ENCODE assay signal across 8 cellular contexts in the genomic region with DNA sequence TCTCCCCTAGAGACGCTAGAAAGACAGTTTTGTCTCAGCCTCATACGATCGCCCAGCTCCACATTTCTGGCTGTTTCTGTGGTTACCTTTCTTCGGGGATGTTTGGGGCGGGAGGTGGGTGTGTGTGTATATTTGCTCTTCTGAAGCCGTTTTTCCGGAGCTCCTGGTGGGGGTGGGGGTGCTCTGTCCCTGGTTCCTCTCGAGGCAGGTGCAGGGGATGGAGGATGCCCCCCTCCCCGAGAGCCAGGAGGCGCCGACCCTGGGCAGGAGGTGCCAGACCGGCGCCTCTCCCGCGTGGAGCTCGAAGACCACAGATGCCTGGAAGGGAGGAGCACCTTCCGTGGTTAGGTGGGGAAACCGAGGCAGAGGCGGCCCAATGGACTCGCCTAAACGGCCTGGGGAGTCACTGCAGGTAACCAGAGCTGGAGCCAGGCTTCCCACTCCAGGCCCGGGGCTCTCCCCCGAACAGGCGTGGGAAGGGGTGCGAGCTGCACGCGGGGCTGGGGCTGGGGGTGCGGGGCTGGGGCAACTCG. TPM values are rescaled to one million over a fixed set of nuclear protein-coding genes. Genes with fewer than 3 reads are reported as not detected.
DNase-seq lines count a peak whose midpoint lies in the region; ATAC-seq, FAIRE-seq and TF ChIP-seq lines count a peak whose summit lies in the region.

No MANE protein-coding gene starts in this region.

- WGBS in K562 (ENCODE audit: insufficient coverage, low coverage, missing lambda C conversion rate) = 28% methylated on average over 15 of the region's 29 CpGs

- peak overlapping the region; percentile 85 for H3K4me2 ChIP-seq in K562 (ENCODE audit: insufficient read depth, low read length)

- peaks cover 29% of the 10 kb centered on the region for H3K4me1 ChIP-seq in BE2C
- peaks cover 49 to 56% of the 10 kb centered on the region in 2 experiments for H3K4me1 ChIP-seq in K562 (replicated peaks in 1 of 2; ENCODE audit: control insufficient read depth in 2 of 2, insufficient read depth in 2 of 2, low read length in 2 of 2)
- H3K4me1 ChIP-seq in mucosa of descending colon (ENCODE audit: low read depth) = peaks cover 12% of the 10 kb centered on the region

- intact Hi-C loops in K562 (cut with micrococcal nuclease) = loop anchor here (2.0 to 10.0 kb wide), 3 partner anchors 23 to 180 kb away; partner anchors contain the start of gene RRM2
- intact Hi-C loops in mucosa of descending colon (cut with DNase I, micrococcal nuclease) = loop anchor here in 1 of 2 donors (10.0 kb wide), 1 partner anchor 177 kb away; the partner anchor contains the start of gene RRM2

- no peaks in the 10 kb centered on the region for H3K27me3 Mint-ChIP-seq in IgD-negative memory B cell

- in situ Hi-C loops in K562 (cut with MboI) = no loop called here

- TF ChIP-seq EP300 in K562 (IDR thresholded peaks at IDR 0.05; ENCODE audit: low read length) = no peak

- FAIRE-seq in K562 (lab: Jason Lieb, UNC) (no peak), H54 (lab: Jason Lieb, UNC) (no peak)

- H3K27me3 ChIP-seq in BE2C = no peaks in the 10 kb centered on the region
- no peaks in the 10 kb centered on the region for H3K27me3 ChIP-seq in K562 (ENCODE audit: control insufficient read depth in 2 of 2, insufficient read depth in 2 of 2, low read length in 2 of 2)

- BruUV-seq in K562 (replicated peaks; lab: Mats Ljungman, UMichigan) = TSS peak; percentile 76

- peak overlapping the region; percentile 94 for H3K27ac ChIP-seq in K562 (ENCODE audit: extremely low read depth, low read depth, low read length)

- peak overlapping the region; percentile 74 to 98 (median 87) for H3K4me3 Mint-ChIP-seq in IgD-negative memory B cell

- DNase-seq in BE2C (no peak), K562 (ENCODE audit: extremely low read depth in 1 of 4, low spot score in 3 of 4) (peak in 2 of 4 experiments; percentile 52 to 55), mucosa of descending colon (no peak), iPS-NIHi11 (ENCODE audit: low spot score) (no peak), H54 (ENCODE audit: insufficient read length, low spot score) (no peak)

- peak overlapping the region; percentile 78 to 92 for H3K9ac ChIP-seq in K562 (ENCODE audit: insufficient read depth in 1 of 2, low read depth in 2 of 2, low read length in 2 of 2)

- peaks cover 33 to 38% (median 36%) of the 10 kb centered on the region in 3 donors for H3K4me1 Mint-ChIP-seq in IgD-negative memory B cell

- ATAC-seq in K562 = no peak
- no peak for ATAC-seq in mucosa of descending colon
- no peak for ATAC-seq in GM21381 (IDR thresholded peaks at IDR 0.05; ENCODE audit: unreplicated experiment)
- ATAC-seq in GM19463 (IDR thresholded peaks at IDR 0.05; ENCODE audit: unreplicated experiment) = no peak

- no peaks in the 10 kb centered on the region for H3K36me3 ChIP-seq in BE2C
- H3K36me3 ChIP-seq in K562 (ENCODE audit: control insufficient read depth, insufficient read depth, low read length) = no peaks in the 10 kb centered on the region
- no peaks in the 10 kb centered on the region for H3K36me3 ChIP-seq in mucosa of descending colon (ENCODE audit: low read depth)

- POLR2A ChIA-PET in K562 (lab: Yijun Ruan, JAX) = interaction anchor here (0.6 to 1.4 kb wide), 8 partner anchors 14 to 94 kb away, joined by 3 to 5 read pairs (median 3); no protein-coding TSS in a partner anchor

- no peak for TF ChIP-seq RAD21 in K562 (CRISPR knock-in tag; conservative IDR thresholded peaks at IDR 0.05 in 1 of 2, IDR thresholded peaks at IDR 0.05 in 1 of 2)

- H3K9me3 ChIP-seq in BE2C (no peaks in the 10 kb centered on the region), K562 (replicated peaks; ENCODE audit: control insufficient read depth, insufficient read depth, low read depth, low read length) (no peaks in the 10 kb centered on the region), mucosa of descending colon (no peaks in the 10 kb centered on the region)

- peak overlapping the region; percentile 49 for H3K4me3 ChIP-seq in BE2C (ENCODE audit: low read depth, low read length)
- peak overlapping the region; percentile 80 for H3K4me3 ChIP-seq in K562
- H3K4me3 ChIP-seq in mucosa of descending colon = peak overlapping the region; percentile 84

- H3K79me2 ChIP-seq in K562 (ENCODE audit: control insufficient read depth, insufficient read depth, low read length) = peaks cover 42% of the 10 kb centered on the region

- no peaks in the 10 kb centered on the region for H3K9me3 Mint-ChIP-seq in IgD-negative memory B cell

- H3K9me1 ChIP-seq in K562 (ENCODE audit: control insufficient read depth, insufficient read depth, low read length) = peaks cover 3% of the 10 kb centered on the region

- peak overlapping the region in 2 of 3 donors; percentile 46 to 80 for H3K27ac Mint-ChIP-seq in IgD-negative memory B cell

- TF ChIP-seq POLR2A in K562 (conservative IDR thresholded peaks at IDR 0.05) (no peak), H54 (IDR thresholded peaks at IDR 0.05; ENCODE audit: low read depth, low read length) (no peak)

- peak overlapping the region; percentile 82 for H2AFZ ChIP-seq in K562 (ENCODE audit: low read depth, low read length)

- peaks cover 7% of the 10 kb centered on the region; the same call in 1 of the 2 replicates for H4K20me1 ChIP-seq in K562 (replicated peaks; ENCODE audit: control insufficient read depth, insufficient read depth, low read length)

- peaks cover 1% of the 10 kb centered on the region for H3K36me3 Mint-ChIP-seq in IgD-negative memory B cell

- CTCF ChIA-PET in K562 (lab: Yijun Ruan, JAX; ENCODE audit: low intra/inter-chr PET ratio) = interaction anchor here (2.0 kb wide), 1 partner anchor 107 kb away, joined by 5 read pairs; no protein-coding TSS in a partner anchor

- TF ChIP-seq CTCF in BE2C (IDR thresholded peaks at IDR 0.05; ENCODE audit: low read depth, low read length) = no peak
- TF ChIP-seq CTCF in K562 (IDR thresholded peaks at IDR 0.05 in 2 of 3, conservative IDR thresholded peaks at IDR 0.05 in 1 of 3; ENCODE audit: insufficient read depth in 2 of 3, low read depth in 1 of 3, low read length in 3 of 3) = no peak
- TF ChIP-seq CTCF in mucosa of descending colon (IDR thresholded peaks at IDR 0.05) = no peak

TF ChIP-seq in K562, 482 proteins besides CTCF, POLR2A, EP300 and RAD21 (continues in another document):
- no peak for TF ChIP-seq U2AF1 (optimal IDR thresholded peaks at IDR 0.05; ENCODE audit: low read depth, low read length)

RNA-seq across cellular contexts. Expression of gene HPCAL1, which starts 0.7 kb away (rescaled TPM):
- polyA plus RNA-seq in BE2C (2012; ENCODE audit: insufficient read depth, insufficient read length, low read depth) = 102 TPM
- polyA plus RNA-seq in IgD-negative memory B cell (89.2 TPM), K562 (2011; rRNA removed) (23.9 and 48.2 TPM in 2 replicates), K562 (2014; fragmentation: Illumina TruSeq; extraction: Trizol) (36.5 and 74.6 TPM in 2 replicates), K562 (2014; fragmentation: Nextera tagmentation; extraction: Ambion mirVana) (1 to 10 TPM; 2.7 to 3.1 TPM), K562 (2014; rRNA removed) (41.0 and 44.2 TPM in 2 replicates)
- 25.1 and 67.2 TPM in 2 replicates for total RNA-seq in K562 (2011; cell fraction: chromatin; rRNA removed; ENCODE audit: low replicate concordance)
- 37.1 and 44.9 TPM in 2 replicates for total RNA-seq in K562 (2011; cell fraction: nucleolus; rRNA removed)
- 28.7 and 29.2 TPM in 2 replicates for total RNA-seq in K562 (2011; cell fraction: nucleoplasm; rRNA removed)
- total RNA-seq in K562 (2014; rRNA removed) (56.2 and 62.9 TPM in 2 replicates), K562 (2014; rRNA removed; fragmentation: Illumina TruSeq; extraction: Trizol) (9.5 and 10.9 TPM in 2 replicates), K562 (2015; rRNA removed; fragmentation: Illumina TruSeq; extraction: Trizol) (20.2 and 25.0 TPM in 2 replicates), K562 (2021) (61.5 and 65.5 TPM in 2 replicates), mucosa of descending colon (10 to 100 TPM; 42.0 to 98.1 (median 47.7) TPM)
- 44.1 and 78.0 TPM in 2 replicates for polyA plus RNA-seq in K562 (2011; cell fraction: cytosol; rRNA removed)
- polyA plus RNA-seq in K562 (2011; cell fraction: nucleus; rRNA removed) = 49.6 and 80.3 TPM in 2 replicates
- 67.3 and 117 TPM in 2 replicates for polyA plus RNA-seq in K562 (2012)
- 11.6 and 13.9 TPM in 2 replicates for polyA minus RNA-seq in K562 (2011; rRNA and poly(A)+ RNA removed)
- 32.4 and 46.1 TPM in 2 replicates for polyA minus RNA-seq in K562 (2011; cell fraction: cytosol; rRNA and poly(A)+ RNA removed)
- 19.9 and 22.5 TPM in 2 replicates for polyA minus RNA-seq in K562 (2011; cell fraction: nucleus; rRNA and poly(A)+ RNA removed)
